In the genomic region with DNA sequence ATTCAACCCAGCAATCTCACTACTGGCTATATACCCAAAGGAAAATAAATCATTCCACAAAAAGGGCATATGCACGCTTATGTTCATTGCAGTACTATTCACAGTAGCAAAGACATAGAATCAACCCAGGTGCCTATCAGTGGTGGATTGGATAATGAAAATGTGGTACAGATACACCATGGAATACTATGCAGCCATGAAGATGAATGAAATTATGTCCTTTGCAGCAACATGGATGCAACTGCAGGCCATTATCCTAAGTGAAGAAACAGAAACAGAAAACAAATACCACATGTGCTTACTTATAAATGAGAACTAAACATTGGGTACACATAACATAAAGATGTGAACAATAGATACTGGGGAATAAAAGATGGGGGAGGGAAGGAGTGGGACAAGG, we compare ENCODE assay signal across 27 cellular contexts.
"Had no signal": no experiment of that assay in that cellular context is flagged by ENCODE, and none has a peak within 500 bp of the region (broad histone marks: within the 10 kb centered on the region; RNA-seq: fewer than 3 reads in every experiment).

No MANE protein-coding gene starts in this region.

- H3K36me3 ChIP-seq: stomach, suprapubic skin, thoracic aorta, thyroid gland, tibial artery, tibial nerve, transverse colon, upper lobe of left lung, upper lobe of right lung, uterus, vagina had no signal

- DNase-seq: stimulated activated CD4-positive, alpha-beta T cell treated with anti-CD3 and anti-CD28 coated beads, Interleukin-2, amount 100 ng/mL, for 48 hours; stimulated activated CD4-positive, alpha-beta T cell treated with anti-CD3 and anti-CD28 coated beads, Interleukin-4, amount 100 ng/mL, for 1 hour; stimulated activated CD4-positive, alpha-beta T cell treated with anti-CD3 and anti-CD28 coated beads, Interleukin-4, amount 100 ng/mL, for 24 hours; stimulated activated CD4-positive, alpha-beta T cell treated with anti-CD3 and anti-CD28 coated beads, Interleukin-4, amount 100 ng/mL, for 4 hours; stimulated activated CD8-positive, alpha-beta memory T cell treated with anti-CD3 and anti-CD28 coated beads, Interleukin-4, amount 100 ng/mL, for 48 hours; stimulated activated naive B cell treated with anti-CD40 and anti-IgM and Interleukin-4, amounts not matched to agents 10 μg/mL and 1 μg/mL and 100 μg/mL, for 72 hours; stimulated activated naive CD4-positive, alpha-beta T cell; stimulated activated naive CD4-positive, alpha-beta T cell treated with Interleukin-2 at 50 U/mL for 16 hours; stimulated activated naive CD8-positive, alpha-beta T cell treated with anti-CD3 and anti-CD28 coated beads, Interleukin-15, amount 100 ng/mL, for 72 hours; stimulated activated naive CD8-positive, alpha-beta T cell treated with anti-CD3 and anti-CD28 coated beads, Interleukin-15, Interleukin-2, amounts not matched to agents 100 U/mL and 50 U/mL, for 24 hours; stomach; substantia nigra; testis; thyroid gland; tibial artery; transverse colon; trophoblast cell; upper lobe of left lung; upper lobe of right lung; uterus had no signal

- H3K4me1 ChIP-seq: stomach, suprapubic skin, testis, thyroid gland, tibial artery, tibial nerve, transverse colon, upper lobe of left lung, upper lobe of right lung, uterus, vagina had no signal

- H3K27ac ChIP-seq: stomach, suprapubic skin, testis, thoracic aorta, thyroid gland, tibial artery, tibial nerve, transverse colon, upper lobe of left lung, upper lobe of right lung, uterus, vagina had no signal

- ATAC-seq: stimulated activated effector memory CD8-positive, alpha-beta T cell treated with anti-CD3 and anti-CD28 coated beads, Interleukin-12 subunit alpha, Interleukin-12 subunit beta, amount 100 ng/mL, for 72 hours; stimulated activated memory B cell treated with anti-CD40 and anti-IgM and Interleukin-4, amounts not matched to agents 10 μg/mL and 1 μg/mL and 100 μg/mL, for 72 hours; stimulated activated naive B cell treated with anti-CD40 and anti-IgM and Interleukin-4, amounts not matched to agents 10 μg/mL and 1 μg/mL and 100 μg/mL, for 72 hours; stimulated activated naive CD8-positive, alpha-beta T cell treated with anti-CD3 and anti-CD28 coated beads, Interleukin-15, amount 100 ng/mL, for 72 hours; stimulated activated naive CD8-positive, alpha-beta T cell treated with anti-CD3 and anti-CD28 coated beads, Interleukin-15, Interleukin-2, amounts not matched to agents 100 U/mL and 50 U/mL, for 24 hours; upper lobe of right lung had no signal

- H3K4me3 ChIP-seq: stomach, suprapubic skin, testis, thoracic aorta, thyroid gland, tibial artery, tibial nerve, transverse colon, upper lobe of left lung, upper lobe of right lung, uterus, vagina had no signal

- H3K27me3 ChIP-seq: stomach, suprapubic skin, testis, thyroid gland, tibial artery, tibial nerve, transverse colon, upper lobe of left lung, upper lobe of right lung, uterus, vagina had no signal

- H3K9me3 ChIP-seq: suprapubic skin, testis, thoracic aorta, thyroid gland, tibial artery, tibial nerve, transverse colon, upper lobe of left lung, upper lobe of right lung, uterus, vagina had no signal

- FAIRE-seq: urothelium cell line had no signal
